In the genomic region with DNA sequence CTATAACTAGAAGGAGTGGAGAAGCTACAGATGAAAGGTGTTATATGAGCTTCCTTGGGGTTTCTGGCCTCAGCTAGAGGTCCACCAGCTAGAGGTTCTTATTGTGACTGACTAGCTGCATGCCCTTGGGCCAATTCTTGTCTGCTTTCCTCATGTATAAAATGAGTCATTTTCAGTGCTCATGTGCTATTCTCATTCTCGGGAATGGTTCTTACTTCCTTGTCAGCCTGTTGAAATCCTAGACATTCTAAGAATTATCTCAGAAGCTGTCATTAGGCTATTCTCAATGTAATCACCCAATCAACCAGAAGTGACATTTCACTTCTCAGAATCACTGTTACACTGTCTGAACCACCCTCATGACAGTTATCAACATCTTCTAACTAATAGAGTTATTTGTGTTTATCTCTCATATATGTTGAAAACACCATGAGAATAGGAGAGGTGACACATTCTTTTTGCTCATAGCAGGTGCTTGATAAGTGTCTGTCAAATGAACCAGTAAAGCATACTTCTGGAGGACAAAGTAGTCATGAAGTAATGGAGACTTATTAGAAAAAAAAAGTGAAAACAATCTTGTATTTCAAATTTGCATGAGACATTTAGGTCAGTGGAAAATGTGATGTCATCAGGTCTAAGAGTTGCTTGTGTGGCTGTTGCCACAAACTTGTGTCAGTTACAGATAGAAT, we compare ENCODE assay signal across 9 cellular contexts.
A peak's percentile ranks its signal among the peaks of the same experiment; 100 is the strongest.
DNase-seq lines count a peak whose midpoint lies in the region; ATAC-seq lines count a peak whose summit lies in the region.
"Had no signal": no experiment of that assay in that cellular context is flagged by ENCODE, and none has a peak within 500 bp of the region (broad histone marks: within the 10 kb centered on the region; RNA-seq: fewer than 3 reads in every experiment).

No MANE protein-coding gene starts in this region.

- no peaks in the 10 kb centered on the region for H3K36me3 ChIP-seq in HAP-1 (replicated peaks)

- in situ Hi-C loops in HAP-1 (cut with MboI; ENCODE audit: low sequenced_read_pairs) = no loop called here

- no peaks in the 10 kb centered on the region for H3K27me3 ChIP-seq in HAP-1 (ENCODE audit: low read depth)

- peaks cover 11% of the 10 kb centered on the region for H3K4me1 ChIP-seq in HAP-1

- DNase-seq in GM04503 (ENCODE audit: low read depth) (peak; percentile 61), lung microvascular endothelial cell (ENCODE audit: low read depth in 2 of 2) (peak; percentile 49 to 92), HAP-1 (ENCODE audit: low spot score in 2 of 2) (no peak), NCI-H1092 (lab: John Stamatoyannopoulos, UW) (no peak), D341Med (ENCODE audit: low spot score) (no peak)
- DNase-seq in activated T-helper 9 cell treated with anti-CD3 and anti-CD28 coated beads, Interleukin-2, amount 50 U/mL, for 16 hours (ENCODE audit: low read depth) = peak; percentile 23

- no peaks in the 10 kb centered on the region for H3K9me3 ChIP-seq in HAP-1

- no peak overlapping the region for H3K4me3 ChIP-seq in HAP-1

- ATAC-seq in GM19468 (IDR thresholded peaks at IDR 0.05; ENCODE audit: extremely low read depth, unreplicated experiment) = peak; percentile 48
- ATAC-seq in HG03457 (IDR thresholded peaks at IDR 0.05; ENCODE audit: unreplicated experiment) = peak; percentile 60
- ATAC-seq: Panc1 had no signal

Comparison
In these comparisons a context has a peak if more than half of its experiments do, and no peak if none do; other contexts are left out.
1. DNase-seq: peak in GM04503 (single experiment), activated T-helper 9 cell treated with anti-CD3 and anti-CD28 coated beads, Interleukin-2, amount 50 U/mL, for 16 hours (single experiment) and lung microvascular endothelial cell (2 of 2); none in HAP-1 (0 of 2), NCI-H1092 (single experiment) and D341Med (single experiment).